ENCODE assay signal across 8 cellular contexts in the genomic region with DNA sequence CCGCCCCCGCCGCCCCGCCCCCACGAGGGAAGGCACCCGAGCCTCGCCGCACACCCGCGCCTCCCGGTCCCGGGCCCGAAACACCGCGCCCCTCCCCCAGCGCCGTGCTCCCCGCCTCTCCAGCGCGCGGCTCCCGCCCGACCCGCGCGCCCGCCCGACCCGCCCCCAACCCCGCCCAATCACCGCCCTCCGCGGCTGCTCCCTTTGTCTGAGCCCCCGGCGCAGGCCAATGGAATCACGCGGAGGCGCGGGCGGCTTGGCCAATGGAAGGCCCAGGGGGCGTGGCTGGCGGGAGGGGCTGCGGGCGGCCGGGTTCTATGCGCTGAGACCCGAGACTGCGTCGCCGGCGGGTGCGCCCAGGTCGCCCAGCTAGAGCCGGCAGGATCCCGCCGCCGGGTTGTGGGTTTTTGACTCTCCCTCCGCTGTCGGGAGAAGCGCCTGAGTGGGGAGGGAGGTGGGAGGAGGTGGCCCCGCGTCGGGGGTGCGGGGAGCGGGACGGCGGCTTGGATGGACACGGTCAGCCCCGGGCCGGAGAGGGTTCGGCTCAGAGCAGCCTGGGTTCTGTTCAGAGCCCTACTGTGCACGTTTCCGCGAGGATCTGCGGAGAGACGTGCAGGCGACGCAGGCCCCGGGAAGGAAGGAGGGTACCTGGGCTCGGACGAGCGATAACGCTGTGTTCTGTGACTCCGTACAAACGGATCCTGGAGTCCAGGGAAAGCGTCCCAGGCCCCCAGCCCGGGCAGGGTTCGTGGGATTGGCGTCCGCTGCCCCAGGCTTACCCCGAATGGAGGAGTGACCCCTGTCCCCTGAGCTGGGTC. TPM values are rescaled to one million over a fixed set of nuclear protein-coding genes. Genes with fewer than 3 reads are reported as not detected.
DNase-seq lines count a peak whose midpoint lies in the region; ATAC-seq and TF ChIP-seq lines count a peak whose summit lies in the region.

No MANE protein-coding gene starts in this region.

- ATAC-seq in GM21529 (IDR thresholded peaks at IDR 0.05; ENCODE audit: unreplicated experiment) (peak; percentile 72), esophagus mucosa (peak; percentile 80)

- intact Hi-C loops in Caco-2 (cut with micrococcal nuclease; ENCODE audit: unreplicated experiment) = loop anchor here (1.0 kb wide), 2 partner anchors 14 to 49 kb away; a partner anchor contains a TSS

- H3K27ac Mint-ChIP-seq in Caco-2 (ENCODE audit: unreplicated experiment) = peak overlapping the region; percentile 90

- no peaks in the 10 kb centered on the region for H3K9me3 ChIP-seq in Caco-2
- no peaks in the 10 kb centered on the region for H3K9me3 ChIP-seq in muscle layer of duodenum (ENCODE audit: control insufficient read depth in 1 of 2, low read length in 2 of 2)

- no peaks in the 10 kb centered on the region for H3K27me3 Mint-ChIP-seq in Caco-2 (ENCODE audit: insufficient read depth, unreplicated experiment)

- peaks cover 46% of the 10 kb centered on the region for H3K36me3 Mint-ChIP-seq in Caco-2 (ENCODE audit: insufficient read depth, unreplicated experiment)

- H3K4me3 Mint-ChIP-seq in Caco-2 (ENCODE audit: unreplicated experiment) = peak overlapping the region; percentile 85

- H3K36me3 ChIP-seq in Caco-2 (ENCODE audit: control insufficient read depth, insufficient read depth, low read length) (no peaks in the 10 kb centered on the region), muscle layer of duodenum (ENCODE audit: control insufficient read depth in 1 of 2, insufficient read depth in 2 of 2, low read length in 2 of 2) (peaks cover 0 to 3% of the 10 kb centered on the region in 2 donors)

- POLR2A ChIA-PET in Caco-2 (lab: Charles Lee) = interaction anchor here (0.9 to 2.0 kb wide), 5 partner anchors 14 to 163 kb away, joined by 3 to 11 read pairs (median 7); no protein-coding TSS in a partner anchor

- BruUV-seq in Caco-2 (replicated peaks; lab: Mats Ljungman, UMichigan) = TSS peak; percentile 64

- in situ Hi-C loops in KBM-7 (cut with MboI; ENCODE audit: low pct_unique_long_range_greater_than_20kb, low sequenced_read_pairs) = no loop called here

- H3K27ac ChIP-seq in muscle layer of duodenum (ENCODE audit: low read length) = no peak overlapping the region

- peak; percentile 98 to 100 for DNase-seq in Caco-2
- DNase-seq in KBM-7 = peak; percentile 89
- DNase-seq in activated T-cell treated with anti-CD3 and anti-CD28 coated beads, Interleukin-2, amount 50 U/mL, for 48 hours = peak; percentile 96 to 97
- peak; percentile 76 to 87 for DNase-seq in stimulated activated CD8-positive, alpha-beta memory T cell treated with anti-CD3 and anti-CD28 coated beads, Interleukin-7, amount 100 ng/mL, for 1 hour (ENCODE audit: low read depth in 2 of 2)

- H3K4me1 Mint-ChIP-seq in Caco-2 (ENCODE audit: low read depth, unreplicated experiment) = peaks cover 18% of the 10 kb centered on the region

- CTCF ChIA-PET in Caco-2 (lab: Charles Lee) = no interaction called here

- H3K27me3 ChIP-seq in Caco-2 (replicated peaks; ENCODE audit: control insufficient read depth, insufficient read depth, low read length) = no peaks in the 10 kb centered on the region
- no peaks in the 10 kb centered on the region for H3K27me3 ChIP-seq in muscle layer of duodenum (ENCODE audit: low read depth, low read length)

- TF ChIP-seq CTCF in Caco-2 (IDR thresholded peaks at IDR 0.05; ENCODE audit: insufficient read depth in 1 of 2, low read depth in 1 of 2, low read length in 1 of 2, severe bottlenecking in 1 of 2, unreplicated experiment in 1 of 2) = no peak

- H3K9me3 Mint-ChIP-seq in Caco-2 (ENCODE audit: unreplicated experiment) = no peaks in the 10 kb centered on the region

- peaks cover 12% of the 10 kb centered on the region for H3K4me1 ChIP-seq in Caco-2
- H3K4me1 ChIP-seq in muscle layer of duodenum (ENCODE audit: control insufficient read depth in 1 of 2, insufficient read depth in 2 of 2, low read length in 2 of 2) = peaks cover 3 to 9% of the 10 kb centered on the region in 2 donors

- peak overlapping the region; percentile 91 for H3K4me3 ChIP-seq in Caco-2 (ENCODE audit: low read depth, low read length)
- peak overlapping the region; percentile 61 to 71 for H3K4me3 ChIP-seq in muscle layer of duodenum (ENCODE audit: low read depth in 1 of 2, low read length in 2 of 2)

TF ChIP-seq in PFSK-1, 5 proteins besides CTCF, POLR2A, EP300 and RAD21:
- TF ChIP-seq TAF1 (IDR thresholded peaks at IDR 0.05; ENCODE audit: borderline replicate concordance, insufficient read depth, low read length) (peak; percentile 87), SIN3A (IDR thresholded peaks at IDR 0.05; ENCODE audit: borderline replicate concordance, insufficient read depth, low read length) (0 out of 2 replicates have a peak, but pooled peaks have one; percentile 6), POLR2AphosphoS5 (IDR thresholded peaks at IDR 0.05; ENCODE audit: low read depth, low read length) (peak; percentile 93), FOXP2 (optimal IDR thresholded peaks at IDR 0.05; ENCODE audit: borderline replicate concordance, extremely low read depth, extremely low read length, insufficient read depth) (peak; percentile 69)
- TF ChIP-seq, protein P1, sequence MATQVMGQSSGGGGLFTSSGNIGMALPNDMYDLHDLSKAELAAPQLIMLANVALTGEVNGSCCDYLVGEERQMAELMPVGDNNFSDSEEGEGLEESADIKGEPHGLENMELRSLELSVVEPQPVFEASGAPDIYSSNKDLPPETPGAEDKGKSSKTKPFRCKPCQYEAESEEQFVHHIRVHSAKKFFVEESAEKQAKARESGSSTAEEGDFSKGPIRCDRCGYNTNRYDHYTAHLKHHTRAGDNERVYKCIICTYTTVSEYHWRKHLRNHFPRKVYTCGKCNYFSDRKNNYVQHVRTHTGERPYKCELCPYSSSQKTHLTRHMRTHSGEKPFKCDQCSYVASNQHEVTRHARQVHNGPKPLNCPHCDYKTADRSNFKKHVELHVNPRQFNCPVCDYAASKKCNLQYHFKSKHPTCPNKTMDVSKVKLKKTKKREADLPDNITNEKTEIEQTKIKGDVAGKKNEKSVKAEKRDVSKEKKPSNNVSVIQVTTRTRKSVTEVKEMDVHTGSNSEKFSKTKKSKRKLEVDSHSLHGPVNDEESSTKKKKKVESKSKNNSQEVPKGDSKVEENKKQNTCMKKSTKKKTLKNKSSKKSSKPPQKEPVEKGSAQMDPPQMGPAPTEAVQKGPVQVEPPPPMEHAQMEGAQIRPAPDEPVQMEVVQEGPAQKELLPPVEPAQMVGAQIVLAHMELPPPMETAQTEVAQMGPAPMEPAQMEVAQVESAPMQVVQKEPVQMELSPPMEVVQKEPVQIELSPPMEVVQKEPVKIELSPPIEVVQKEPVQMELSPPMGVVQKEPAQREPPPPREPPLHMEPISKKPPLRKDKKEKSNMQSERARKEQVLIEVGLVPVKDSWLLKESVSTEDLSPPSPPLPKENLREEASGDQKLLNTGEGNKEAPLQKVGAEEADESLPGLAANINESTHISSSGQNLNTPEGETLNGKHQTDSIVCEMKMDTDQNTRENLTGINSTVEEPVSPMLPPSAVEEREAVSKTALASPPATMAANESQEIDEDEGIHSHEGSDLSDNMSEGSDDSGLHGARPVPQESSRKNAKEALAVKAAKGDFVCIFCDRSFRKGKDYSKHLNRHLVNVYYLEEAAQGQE (IDR thresholded peaks at IDR 0.05; ENCODE audit: insufficient read depth in 1 of 2, low read depth in 2 of 2, low read length in 2 of 2) = 0 out of 4 replicates have a peak, but pooled peaks of 1 of the 2 experiments have one; percentile 44
TF ChIP-seq in PFSK-1: peak in this region for 5.

RNA-seq across cellular contexts. Expression of a gene that starts 49.0 kb away (rescaled TPM):
- total RNA-seq in Caco-2 (2022) = 10.2 and 15.5 TPM in 2 replicates
- polyA plus RNA-seq in PFSK-1 (2012; ENCODE audit: insufficient read length, low read depth) = 44.2 TPM
- 4.2 TPM for total RNA-seq in esophagus mucosa

RNA-seq across cellular contexts. Expression of a gene that starts 51.2 kb away (rescaled TPM):
- total RNA-seq in Caco-2 (2022) = 131 and 137 TPM in 2 replicates
- 73.0 TPM for polyA plus RNA-seq in PFSK-1 (2012; ENCODE audit: insufficient read length, low read depth)
- 24.6 TPM for total RNA-seq in esophagus mucosa
